Comparison of ENCODE assay signal across 8 cellular contexts in genomic region chr11:125592305-125593112, GRCh38. TPM values are rescaled to one million over a fixed set of nuclear protein-coding genes. Genes with fewer than 3 reads are reported as not detected.
DNase-seq lines count a peak whose midpoint lies in the region; ATAC-seq, FAIRE-seq and TF ChIP-seq lines count a peak whose summit lies in the region.

TSS of gene STT3A (plus strand) at chr11:125592852. CDS start at chr11:125595916, 3,064 bp downstream.

- no peaks in the 10 kb centered on the region for H3K9me3 ChIP-seq in adipocyte (ENCODE audit: control insufficient read depth, low read length)
- H3K9me3 ChIP-seq in pancreas = no peaks in the 10 kb centered on the region
- H3K9me3 ChIP-seq in tibial artery = no peaks in the 10 kb centered on the region

- 0% methylated on average over 55 of the region's 55 CpGs for WGBS in pancreas, 2 donors

- H3K4me3 ChIP-seq in GM12875 (ENCODE audit: low read depth, low read length) (peak within 1 kb of the TSS; percentile 80), adipocyte (ENCODE audit: low read length) (peak within 1 kb of the TSS; percentile 100), pancreas (peak within 1 kb of the TSS; percentile 51 to 70 (median 65)), tibial artery (peak within 1 kb of the TSS; percentile 87 to 99)

- DNase-seq in NCI-H1436 (lab: John Stamatoyannopoulos, UW) (peak; percentile 99), T follicular helper cell (ENCODE audit: low read depth) (peak; percentile 98), adipocyte (ENCODE audit: low read depth) (peak; percentile 100), Right ventricle myocardium superior (peak; percentile 100), pancreas (peak; percentile 99), tibial artery (peak; percentile 100)

- peaks cover 8% of the 10 kb centered on the region for H3K36me3 ChIP-seq in adipocyte (ENCODE audit: control insufficient read depth, insufficient read depth, low read length, severe bottlenecking)
- H3K36me3 ChIP-seq in pancreas = peaks cover 0 to 8% (median 2%) of the 10 kb centered on the region in 3 donors
- peaks cover 4 to 6% (median 5%) of the 10 kb centered on the region in 3 donors for H3K36me3 ChIP-seq in tibial artery

- FAIRE-seq in pancreas (lab: Jason Lieb, UNC) = peak; percentile 98

- peak within 1 kb of the TSS; percentile 99 for H3K9ac ChIP-seq in adipocyte (ENCODE audit: low read length)

- H3K27me3 ChIP-seq in adipocyte (replicated peaks; ENCODE audit: control insufficient read depth, insufficient read depth, low read length) (no peaks in the 10 kb centered on the region), pancreas (no peaks in the 10 kb centered on the region), tibial artery (no peaks in the 10 kb centered on the region)

- H3K4me1 ChIP-seq in adipocyte (ENCODE audit: control insufficient read depth, insufficient read depth, low read length) (peaks cover 13% of the 10 kb centered on the region), pancreas (peaks cover 10 to 21% (median 11%) of the 10 kb centered on the region in 3 donors), tibial artery (peaks cover 0 to 33% (median 12%) of the 10 kb centered on the region in 4 donors)

- TF ChIP-seq CTCF in GM12875 (IDR thresholded peaks at IDR 0.05; ENCODE audit: borderline replicate concordance, insufficient read depth, low read depth, low read length) (no peak), pancreas (IDR thresholded peaks at IDR 0.05) (no peak), tibial artery (IDR thresholded peaks at IDR 0.05) (no peak)

- ATAC-seq in HG02798 (IDR thresholded peaks at IDR 0.05; ENCODE audit: poor library complexity, unreplicated experiment) = peak; percentile 97
- ATAC-seq in Right ventricle myocardium superior (ENCODE audit: poor library complexity) = peak; percentile 99
- ATAC-seq in pancreas = peak; percentile 94 to 97 (median 96)

- intact Hi-C loops in Right ventricle myocardium superior (cut with DNase I) = no loop called here
- intact Hi-C loops in pancreas (cut with DNase I) = no loop called here
- intact Hi-C loops in tibial artery (cut with DNase I; ENCODE audit: low total_unique reads) = no loop called here

- H3K27ac ChIP-seq in pancreas (peak within 1 kb of the TSS; percentile 92 to 98 (median 96)), tibial artery (peak within 1 kb of the TSS; percentile 96 to 99)

RNA-seq across cellular contexts. Expression of gene STT3A, which starts in this region (rescaled TPM):
- 54.0 TPM for total RNA-seq in Right ventricle myocardium superior
- 100 to 1,000 TPM in 3 of 6 donors, 10 to 100 TPM in 3; 83.8 to 121 (median 101) TPM for total RNA-seq in pancreas
- 10 to 100 TPM; 37.4 to 66.0 TPM for polyA plus RNA-seq in pancreas

Comparison
In these comparisons a context has a peak if more than half of its experiments do, and no peak if none do; other contexts are left out.
1. Peak in every context shown above with its lines: DNase-seq, ATAC-seq, H3K4me3 ChIP-seq and H3K27ac ChIP-seq.